In the genomic region with DNA sequence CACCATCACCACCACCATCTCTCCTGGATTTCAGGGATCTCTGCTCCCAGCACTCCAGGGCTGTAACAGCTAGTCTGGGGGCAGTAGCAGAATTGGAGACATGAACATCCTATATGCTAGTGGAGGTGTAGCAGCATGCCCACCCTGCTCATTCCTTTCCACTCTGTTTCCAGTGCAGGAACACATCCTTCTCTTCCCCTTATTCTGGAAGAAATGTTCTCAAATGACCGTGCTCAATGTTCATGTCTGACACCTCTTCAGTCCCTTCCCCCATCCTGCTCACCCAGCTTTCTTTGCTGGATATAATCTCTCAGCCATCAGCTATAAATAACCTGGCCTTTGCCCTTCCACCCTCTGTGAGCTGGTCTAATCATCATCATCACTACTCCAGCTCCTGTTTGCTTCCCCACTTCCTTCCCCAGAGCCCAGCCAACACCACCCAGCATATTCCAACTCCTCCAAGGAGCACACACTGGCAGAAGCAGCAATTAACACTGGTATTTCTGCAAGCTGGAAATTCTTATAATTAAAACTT, we compare ENCODE assay signal across 1 cellular context.
TF ChIP-seq lines count a peak whose summit lies in the region.

No MANE protein-coding gene starts in this region.

TF ChIP-seq in IMR-90, 13 proteins besides CTCF, POLR2A, EP300 and RAD21:
- TF ChIP-seq CHD1 (IDR thresholded peaks at IDR 0.05; ENCODE audit: low read depth, low read length) (no peak), RCOR1 (IDR thresholded peaks at IDR 0.05; ENCODE audit: insufficient replicate concordance, low read length) (no peak), BHLHE40 (IDR thresholded peaks at IDR 0.05; ENCODE audit: low read depth, low read length) (no peak), SMC3 (IDR thresholded peaks at IDR 0.05; ENCODE audit: low read depth, low read length) (no peak), MAFK (IDR thresholded peaks at IDR 0.05; ENCODE audit: low read depth, low read length) (no peak), RFX5 (IDR thresholded peaks at IDR 0.05; ENCODE audit: low read depth, low read length) (no peak), MXI1 (IDR thresholded peaks at IDR 0.05; ENCODE audit: borderline replicate concordance, low read depth, low read length) (no peak), NFE2L2 (IDR thresholded peaks at IDR 0.05; ENCODE audit: low read depth, low read length) (no peak), FOS (IDR thresholded peaks at IDR 0.05; ENCODE audit: low read depth, low read length) (no peak)
